ENCODE assay signal across 24 cellular contexts in genomic region chr3:53836084-53836872, GRCh38. TPM values are rescaled to one million over a fixed set of nuclear protein-coding genes. Genes with fewer than 3 reads are reported as not detected.
"Had no signal": no experiment of that assay in that cellular context is flagged by ENCODE, and none has a peak within 500 bp of the region (broad histone marks: within the 10 kb centered on the region; RNA-seq: fewer than 3 reads in every experiment).

No MANE protein-coding gene starts in this region.

- ATAC-seq: esophagus mucosa, heart left ventricle, sciatic nerve had no signal

- H3K4me3 ChIP-seq: dorsolateral prefrontal cortex, heart left ventricle, psoas muscle, skin epidermis, thoracic aorta, transverse colon had no signal

- H3K4me1 Mint-ChIP-seq: naive B cell, nephron had no signal

- H3K36me3 ChIP-seq: heart left ventricle, thoracic aorta, transverse colon had no signal

- H3K4me1 ChIP-seq: heart left ventricle, parathyroid adenoma, psoas muscle had no signal

- H3K27ac Mint-ChIP-seq: naive B cell, nephron had no signal

- DNase-seq: cortex of kidney; dorsolateral prefrontal cortex; effector CD8-positive, alpha-beta T cell; heart left ventricle; hippocampal formation; kidney glomerular epithelial cell; mesendoderm; naive B cell; psoas muscle; retina; stimulated activated CD4-positive, alpha-beta T cell treated with anti-CD3 and anti-CD28 coated beads, Interleukin-12 subunit alpha, Interleukin-12 subunit beta, amount 100 ng/mL, for 4 hours; stimulated activated naive CD4-positive, alpha-beta T cell treated with Interleukin-2 at 50 U/mL for 16 hours; transverse colon had no signal

- H3K27me3 ChIP-seq: dorsolateral prefrontal cortex, heart left ventricle, transverse colon had no signal

- H3K9me3 ChIP-seq: heart left ventricle, psoas muscle, thoracic aorta, transverse colon had no signal

- H3K36me3 Mint-ChIP-seq: naive B cell had no signal

- H3K4me3 Mint-ChIP-seq: naive B cell, nephron had no signal

- H3K9me3 Mint-ChIP-seq: naive B cell, nephron had no signal

- H3K27ac ChIP-seq: heart left ventricle, parathyroid adenoma, psoas muscle, skin epidermis, thoracic aorta, transverse colon had no signal

- H3K9ac ChIP-seq: parathyroid adenoma had no signal

- H2AFZ ChIP-seq: parathyroid adenoma had no signal

- FAIRE-seq: endometrium, frontal cortex, urothelium cell line had no signal

RNA-seq across cellular contexts. Expression of gene IL17RB, which starts 10.1 kb away (rescaled TPM):
- total RNA-seq: glomerular endothelial cell, lung microvascular endothelial cell had no signal
